Comparison of ENCODE assay signal across 1 cellular context in genomic region chr9:124257070-124257864, GRCh38.
TF ChIP-seq lines count a peak whose summit lies in the region.

No MANE protein-coding gene starts in this region.

TF ChIP-seq in K562, 482 proteins besides CTCF, POLR2A, EP300 and RAD21 (continued from another document):
- TF ChIP-seq ZNF217 (CRISPR knock-in tag; IDR thresholded peaks at IDR 0.05) = no peak
- no peak for TF ChIP-seq TSC22D4 (tag; IDR thresholded peaks at IDR 0.05)
- TF ChIP-seq ZNF740 (CRISPR knock-in tag; IDR thresholded peaks at IDR 0.05) = 0 out of 2 replicates have a peak, but pooled peaks have one; percentile 18
- TF ChIP-seq ZNF740 (tag; IDR thresholded peaks at IDR 0.05) = no peak
- 0 out of 4 replicates have a peak, but pooled peaks of 1 of the 2 experiments have one; percentile 5 for TF ChIP-seq MAZ (CRISPR knock-in tag; conservative IDR thresholded peaks at IDR 0.05 in 1 of 2, IDR thresholded peaks at IDR 0.05 in 1 of 2)
- TF ChIP-seq WHSC1 (IDR thresholded peaks at IDR 0.05; ENCODE audit: low read length) = no peak
- no peak for TF ChIP-seq CAMTA2 (CRISPR knock-in tag; conservative IDR thresholded peaks at IDR 0.05)
- peak in 1 of 2 experiments; percentile 44; a peak in 1 of 4 replicates for TF ChIP-seq HDAC1 (IDR thresholded peaks at IDR 0.05)
- TF ChIP-seq RCOR1 (IDR thresholded peaks at IDR 0.05; ENCODE audit: borderline replicate concordance in 1 of 2, low read depth in 2 of 2, low read length in 2 of 2) = peak in 1 of 2 experiments; percentile 33; a peak in 1 of 4 replicates
- peak; percentile 85 for TF ChIP-seq SMARCA5 (IDR thresholded peaks at IDR 0.05)
- no peak for TF ChIP-seq CEBPG (CRISPR knock-in tag; IDR thresholded peaks at IDR 0.05)
- TF ChIP-seq CEBPG (tag; conservative IDR thresholded peaks at IDR 0.05 in 1 of 2, IDR thresholded peaks at IDR 0.05 in 1 of 2) = no peak
- no peak for TF ChIP-seq GMEB1 (CRISPR knock-in tag; IDR thresholded peaks at IDR 0.05)
- peak; percentile 74; the same call in 1 of the 2 replicates for TF ChIP-seq CBX1 (IDR thresholded peaks at IDR 0.05; ENCODE audit: low read depth)
- TF ChIP-seq RBBP5 (IDR thresholded peaks at IDR 0.05; ENCODE audit: borderline replicate concordance, insufficient read depth, low read length, poor library complexity, severe bottlenecking) = peak; percentile 6
- peak; percentile 76 for TF ChIP-seq RBM25 (IDR thresholded peaks at IDR 0.05; ENCODE audit: low read depth, low read length, severe bottlenecking)
- TF ChIP-seq PCBP1 (IDR thresholded peaks at IDR 0.05; ENCODE audit: low read depth, low read length, poor library complexity, severe bottlenecking) = no peak
- TF ChIP-seq KLF13 (tag; IDR thresholded peaks at IDR 0.05; ENCODE audit: borderline replicate concordance, low read depth) = no peak
- peak; percentile 84 for TF ChIP-seq ADNP (tag; IDR thresholded peaks at IDR 0.05)
- peak; percentile 70 to 86 for TF ChIP-seq KDM1A (IDR thresholded peaks at IDR 0.05)
- peak; percentile 82 for TF ChIP-seq HDAC2 (IDR thresholded peaks at IDR 0.05)
- 0 out of 2 replicates have a peak, but pooled peaks have one; percentile 60 for TF ChIP-seq HDGF (IDR thresholded peaks at IDR 0.05)
- TF ChIP-seq CBX3 (IDR thresholded peaks at IDR 0.05; ENCODE audit: borderline replicate concordance in 1 of 2, low read length in 2 of 2) = peak in 1 of 2 experiments; percentile 51; a peak in 1 of 3 replicates
- peak; percentile 90 for TF ChIP-seq CHD4 (IDR thresholded peaks at IDR 0.05; ENCODE audit: insufficient read depth, insufficient replicate concordance, low read depth, low read length, poor library complexity, severe bottlenecking)
- no peak for TF ChIP-seq FUS (optimal IDR thresholded peaks at IDR 0.05; ENCODE audit: low read depth, low read length)
- no peak for TF ChIP-seq NFE2L1 (tag; IDR thresholded peaks at IDR 0.05; ENCODE audit: borderline replicate concordance, low read depth)
- peak; percentile 96 for TF ChIP-seq BCOR (IDR thresholded peaks at IDR 0.05)
- peak; percentile 99 for TF ChIP-seq ZKSCAN8 (CRISPR knock-in tag; IDR thresholded peaks at IDR 0.05)
